20 cellular contexts compared by ENCODE assay signal in genomic region chr11:2665747-2666710, GRCh38. TPM values are rescaled to one million over a fixed set of nuclear protein-coding genes. Genes with fewer than 3 reads are reported as not detected.
DNase-seq lines count a peak whose midpoint lies in the region; ATAC-seq and TF ChIP-seq lines count a peak whose summit lies in the region.
"Had no signal": no experiment of that assay in that cellular context is flagged by ENCODE, and none has a peak within 500 bp of the region (broad histone marks: within the 10 kb centered on the region; RNA-seq: fewer than 3 reads in every experiment).

No MANE protein-coding gene starts in this region.

- H2BK12ac ChIP-seq in mesenchymal stem cell (ENCODE audit: low read length in 2 of 2), result no peak overlapping the region

- H2BK5ac ChIP-seq in mesenchymal stem cell (ENCODE audit: low read depth, low read length, poor library complexity, severe bottlenecking), result no peak overlapping the region

- H3K9ac ChIP-seq in adipocyte (ENCODE audit: low read length) (no peak overlapping the region), mesenchymal stem cell (ENCODE audit: low read length) (no peak overlapping the region)

- H3K27me3 ChIP-seq in adipocyte (replicated peaks; ENCODE audit: control insufficient read depth, insufficient read depth, low read length) (no peaks in the 10 kb centered on the region), body of pancreas (no peaks in the 10 kb centered on the region), spleen (replicated peaks in 1 of 7) (no peaks in the 10 kb centered on the region), mesenchymal stem cell (ENCODE audit: control insufficient read depth in 1 of 2, insufficient read depth in 1 of 2, low read length in 2 of 2) (no peaks in the 10 kb centered on the region)
- H3K27me3 ChIP-seq: tibial artery had no signal

- H3K27ac ChIP-seq in body of pancreas, result no peak overlapping the region
- no peak overlapping the region for H3K27ac ChIP-seq in spleen
- no peak overlapping the region for H3K27ac ChIP-seq in mesenchymal stem cell (ENCODE audit: low read length, poor library complexity, severe bottlenecking)
- H3K27ac ChIP-seq: tibial artery had no signal

- TF ChIP-seq POLR2A in body of pancreas (IDR thresholded peaks at IDR 0.05), result no peak
- no peak for TF ChIP-seq POLR2A in spleen (IDR thresholded peaks at IDR 0.05)

- H4K91ac ChIP-seq in mesenchymal stem cell (ENCODE audit: low read length), result no peak overlapping the region

- intact Hi-C loops in body of pancreas (cut with DNase I), result no loop called here
- intact Hi-C loops in spleen (cut with DNase I; ENCODE audit: low total_unique reads), result no loop called here

- no peak overlapping the region for H3K18ac ChIP-seq in mesenchymal stem cell (ENCODE audit: low read depth in 1 of 2, low read length in 2 of 2)

- WGBS in body of pancreas, 2 donors, result 84 to 89% methylated on average over 13 to 14 of the region's 14 CpGs
- WGBS in spleen, 5 donors, result 81 to 92% (median 89%) methylated on average over 13 to 14 of the region's 14 CpGs
- 84% methylated on average over 14 of the region's 14 CpGs for WGBS in mesenchymal stem cell

- H3K9me3 ChIP-seq in adipocyte (ENCODE audit: control insufficient read depth, low read length) (peaks cover 10% of the 10 kb centered on the region), body of pancreas (peaks cover 0 to 24% (median 0%) of the 10 kb centered on the region in 3 donors), spleen (peaks cover 0 to 10% (median 1%) of the 10 kb centered on the region in 8 donors), mesenchymal stem cell (ENCODE audit: control insufficient read depth, low read length) (peaks cover 26% of the 10 kb centered on the region)

- H3K23ac ChIP-seq in mesenchymal stem cell (ENCODE audit: low read length in 2 of 2), result no peak overlapping the region

- peaks cover 12% of the 10 kb centered on the region for H3K79me1 ChIP-seq in mesenchymal stem cell (replicated peaks; ENCODE audit: low read length, poor library complexity, severe bottlenecking)

- peak; percentile 19 for ATAC-seq in body of pancreas
- ATAC-seq: stimulated activated naive B cell treated with anti-CD40 and anti-IgM and Interleukin-4, amounts not matched to agents 10 μg/mL and 1 μg/mL and 100 μg/mL, for 72 hours had no signal

- H4K8ac ChIP-seq in mesenchymal stem cell (ENCODE audit: low read length), result no peak overlapping the region

- H3K4ac ChIP-seq in mesenchymal stem cell (ENCODE audit: low read depth in 1 of 2, low read length in 2 of 2), result no peak overlapping the region

- H3K4me2 ChIP-seq in mesenchymal stem cell (ENCODE audit: low read length, poor library complexity, severe bottlenecking), result no peak overlapping the region

- H3K4me1 ChIP-seq in adipocyte (ENCODE audit: control insufficient read depth, insufficient read depth, low read length), result peaks cover 15% of the 10 kb centered on the region
- H3K4me1 ChIP-seq in body of pancreas, result peaks cover 10% of the 10 kb centered on the region
- H3K4me1 ChIP-seq in spleen, result no peaks in the 10 kb centered on the region
- H3K4me1 ChIP-seq in mesenchymal stem cell (ENCODE audit: control insufficient read depth, insufficient read depth, low read depth, low read length), result no peaks in the 10 kb centered on the region
- H3K4me1 ChIP-seq: tibial artery had no signal

- DNase-seq in adipocyte (ENCODE audit: low read depth) (peak; percentile 13), body of pancreas (peak in 3 of 4 donors; percentile 10 to 29 (median 18)), islet precursor cell (peak; percentile 34), spleen (peak; percentile 42), mesenchymal stem cell (no peak), cerebellum (ENCODE audit: low spot score) (no peak), DMS153 treated with DMSO at 0.1 percent for 48 hours (lab: John Stamatoyannopoulos, UW; ENCODE audit: unreplicated experiment) (no peak)
- DNase-seq: activated CD4-positive, alpha-beta T cell treated with anti-CD3 and anti-CD28 coated beads, Interleukin-2, amount 50 U/mL, for 1 hour; activated naive CD4-positive, alpha-beta T cell treated with anti-CD3 and anti-CD28 coated beads, Interleukin-2, amount 50 U/mL, for 16 hours; activated T-cell treated with anti-CD3 and anti-CD28 coated beads, Interleukin-2, amount 50 U/mL, for 1 hour; CD4-positive, alpha-beta memory T cell; DMS53; GF-D8; hypothalamus; mammary epithelial cell; MM.1S; NCI-H2227 treated with DMSO at 0.1 percent for 48 hours; SIG-M5; stimulated activated naive B cell treated with anti-CD40 and anti-IgM and Interleukin-4, amounts not matched to agents 10 μg/mL and 1 μg/mL and 100 μg/mL, for 72 hours had no signal

- H3K36me3 ChIP-seq in adipocyte (ENCODE audit: control insufficient read depth, insufficient read depth, low read length, severe bottlenecking) (peaks cover 25% of the 10 kb centered on the region), body of pancreas (replicated peaks in 1 of 2; ENCODE audit: insufficient read depth in 1 of 2, low read depth in 2 of 2) (peaks cover 0 to 6% of the 10 kb centered on the region in 2 donors), spleen (peaks cover 0 to 53% (median 6%) of the 10 kb centered on the region in 6 donors), mesenchymal stem cell (ENCODE audit: control insufficient read depth in 1 of 2, insufficient read depth in 2 of 2, low read depth in 1 of 2, low read length in 2 of 2) (peaks cover 35 to 51% of the 10 kb centered on the region in 2 experiments)
- H3K36me3 ChIP-seq: tibial artery had no signal

- no peak overlapping the region for H2AFZ ChIP-seq in mesenchymal stem cell (ENCODE audit: low read depth, low read length)

- TF ChIP-seq CTCF in body of pancreas (IDR thresholded peaks at IDR 0.05) (no peak), spleen (IDR thresholded peaks at IDR 0.05 in 8 of 11, conservative IDR thresholded peaks at IDR 0.05 in 3 of 11) (no peak)

- H3K4me3 ChIP-seq in adipocyte (ENCODE audit: low read length) (no peak overlapping the region), body of pancreas (no peak overlapping the region), spleen (no peak overlapping the region), mesenchymal stem cell (ENCODE audit: insufficient read depth in 1 of 2, low read depth in 1 of 2, low read length in 2 of 2) (no peak overlapping the region)
- H3K4me3 ChIP-seq: tibial artery had no signal

- H2BK15ac ChIP-seq in mesenchymal stem cell (ENCODE audit: low read depth, poor library complexity, severe bottlenecking), result no peak overlapping the region

- no peak overlapping the region for H3K14ac ChIP-seq in mesenchymal stem cell (ENCODE audit: low read length in 2 of 2)

- H2AK5ac ChIP-seq in mesenchymal stem cell (ENCODE audit: low read length, severe bottlenecking), result no peak overlapping the region

- no peak overlapping the region for H2BK120ac ChIP-seq in mesenchymal stem cell (ENCODE audit: low read depth, low read length)

RNA-seq across cellular contexts. Expression of gene KCNQ1OT1, which starts 33.8 kb away (rescaled TPM):
- total RNA-seq in body of pancreas (1 to 10 TPM; 3.6 to 9.2 TPM), spleen (1 to 10 TPM in 6 of 7 donors, under 1 TPM in 1; 0.87 to 3.1 (median 2.1) TPM), cerebellum (12.0 TPM)
- under 1 TPM; 0.02 to 0.16 (median 0.02) TPM for polyA plus RNA-seq in spleen
- 0.08 TPM for polyA plus RNA-seq in mesenchymal stem cell (2013, experiment 1 of 2)
- 0.05 TPM for polyA plus RNA-seq in mesenchymal stem cell (2013, experiment 2 of 2)

Comparison
In these comparisons a context has a peak if more than half of its experiments do, and no peak if none do; other contexts are left out.
1. DNase-seq: peak in adipocyte (single experiment), body of pancreas (3 of 4), islet precursor cell (single experiment) and spleen (single experiment); none in mesenchymal stem cell (single experiment), cerebellum (single experiment) and DMS153 treated with DMSO at 0.1 percent for 48 hours (single experiment).